In genomic region chr1:39407889-39408640, GRCh38 we compare ENCODE assay signal across 8 cellular contexts.
DNase-seq lines count a peak whose midpoint lies in the region; ATAC-seq and TF ChIP-seq lines count a peak whose summit lies in the region.

No MANE protein-coding gene starts in this region.

- H3K4me3 ChIP-seq in ACC112 (ENCODE audit: low read depth, low read length): peak overlapping the region; percentile 93
- peak overlapping the region; percentile 82 for H3K4me3 ChIP-seq in H7 (ENCODE audit: insufficient read depth, low read depth, low read length)
- peak overlapping the region; percentile 50 for H3K4me3 ChIP-seq in SU-DHL-6 (ENCODE audit: insufficient read depth, low read length, poor library complexity, severe bottlenecking)
- H3K4me3 ChIP-seq in gastroesophageal sphincter: peak overlapping the region; percentile 63 to 82
- H3K4me3 ChIP-seq in sigmoid colon: peak overlapping the region; percentile 63 to 87 (median 84)

- ATAC-seq in gastroesophageal sphincter (no peak), HG03432 (IDR thresholded peaks at IDR 0.05; ENCODE audit: unreplicated experiment) (no peak), GM21619 (IDR thresholded peaks at IDR 0.05; ENCODE audit: unreplicated experiment) (no peak)

- peaks cover 26% of the 10 kb centered on the region for H3F3A ChIP-seq in SU-DHL-6 (ENCODE audit: insufficient read depth)

- TF ChIP-seq POLR2A in gastroesophageal sphincter (IDR thresholded peaks at IDR 0.05) (peak; percentile 52 to 63), sigmoid colon (IDR thresholded peaks at IDR 0.05) (peak in 1 of 2 donors; percentile 61)

- H3K27me3 ChIP-seq in ACC112 (ENCODE audit: insufficient read depth, low read length) (no peaks in the 10 kb centered on the region), H7 (ENCODE audit: control insufficient read depth, insufficient read depth, low read length) (no peaks in the 10 kb centered on the region), SU-DHL-6 (ENCODE audit: low read length) (no peaks in the 10 kb centered on the region), gastroesophageal sphincter (no peaks in the 10 kb centered on the region), sigmoid colon (no peaks in the 10 kb centered on the region)

- H3K27ac ChIP-seq in ACC112 (ENCODE audit: low read depth, low read length) (peak overlapping the region; percentile 51), SU-DHL-6 (ENCODE audit: low read depth, low read length) (no peak overlapping the region), gastroesophageal sphincter (peak overlapping the region; percentile 92 to 96 (median 93)), sigmoid colon (peak overlapping the region; percentile 92 to 98 (median 96))

- TF ChIP-seq EP300 in gastroesophageal sphincter (IDR thresholded peaks at IDR 0.05) (no peak), sigmoid colon (IDR thresholded peaks at IDR 0.05) (no peak)

- H3K36me3 ChIP-seq in ACC112 (ENCODE audit: insufficient read depth, low read length): no peaks in the 10 kb centered on the region
- peaks cover 5% of the 10 kb centered on the region for H3K36me3 ChIP-seq in H7 (replicated peaks; ENCODE audit: control insufficient read depth, insufficient read depth, low read length)
- H3K36me3 ChIP-seq in SU-DHL-6 (ENCODE audit: low read length): no peaks in the 10 kb centered on the region
- peaks cover 0 to 8% of the 10 kb centered on the region in 2 donors for H3K36me3 ChIP-seq in gastroesophageal sphincter
- H3K36me3 ChIP-seq in sigmoid colon: peaks cover 0 to 4% (median 2%) of the 10 kb centered on the region in 4 donors

- H3K4me1 ChIP-seq in ACC112 (ENCODE audit: control insufficient read depth, insufficient read depth, low read length, unreplicated experiment) (peaks cover 59% of the 10 kb centered on the region), gastroesophageal sphincter (peaks cover 16 to 76% (median 58%) of the 10 kb centered on the region in 3 donors), sigmoid colon (peaks cover 0 to 87% (median 78%) of the 10 kb centered on the region in 4 donors)

- 25 to 48% methylated on average over 7 to 8 of the region's 38 CpGs for WGBS in gastroesophageal sphincter (ENCODE audit: low coverage in 1 of 2), 2 donors
- 3 to 12% methylated on average over 38 of the region's 38 CpGs for WGBS in sigmoid colon, 2 donors

- peaks cover 53% of the 10 kb centered on the region for H3K79me2 ChIP-seq in ACC112 (ENCODE audit: control insufficient read depth, insufficient read depth, low read length, unreplicated experiment)
- 0 out of 2 replicates have a peak, but pooled peaks cover 3% of the 10 kb centered on the region for H3K79me2 ChIP-seq in SU-DHL-6 (ENCODE audit: insufficient read depth, low read length)

- H3K9me3 ChIP-seq in SU-DHL-6 (ENCODE audit: insufficient read depth, low read length) (no peaks in the 10 kb centered on the region), gastroesophageal sphincter (no peaks in the 10 kb centered on the region), sigmoid colon (no peaks in the 10 kb centered on the region)

- no peaks in the 10 kb centered on the region for H3K9me2 ChIP-seq in SU-DHL-6 (replicated peaks; ENCODE audit: insufficient read depth, low read length)

- peak overlapping the region; percentile 62 for H3K4me2 ChIP-seq in SU-DHL-6 (ENCODE audit: low read depth, low read length, poor library complexity, severe bottlenecking)

- intact Hi-C loops in sigmoid colon (cut with DNase I): loop anchor here (5.0 kb wide), 4 partner anchors 126 to 301 kb away; no protein-coding TSS in a partner anchor

- H4K20me1 ChIP-seq in SU-DHL-6 (ENCODE audit: low read depth, low read length): 0 out of 2 replicates have a peak, but pooled peaks cover 3% of the 10 kb centered on the region

- DNase-seq in H7 (peak; percentile 62), sigmoid colon (no peak)
- DNase-seq in stimulated activated CD4-positive, alpha-beta T cell treated with anti-CD3 and anti-CD28 coated beads, Interleukin-1b, Interleukin-23, amount 100 ng/mL, for 48 hours: no peak

- H2AFZ ChIP-seq in ACC112 (ENCODE audit: low read length, unreplicated experiment) (no peak overlapping the region), SU-DHL-6 (ENCODE audit: low read depth, low read length, severe bottlenecking) (no peak overlapping the region)

- TF ChIP-seq CTCF in SU-DHL-6 (IDR thresholded peaks at IDR 0.05; ENCODE audit: insufficient read depth, low read length, poor library complexity, severe bottlenecking) (no peak), gastroesophageal sphincter (IDR thresholded peaks at IDR 0.05) (peak in 1 of 4 experiments; percentile 6), sigmoid colon (IDR thresholded peaks at IDR 0.05) (peak in 1 of 4 experiments; percentile 9)

- H3K9ac ChIP-seq in SU-DHL-6 (ENCODE audit: low read length): peak overlapping the region; percentile 58
